15 cellular contexts compared by ENCODE assay signal in the genomic region with DNA sequence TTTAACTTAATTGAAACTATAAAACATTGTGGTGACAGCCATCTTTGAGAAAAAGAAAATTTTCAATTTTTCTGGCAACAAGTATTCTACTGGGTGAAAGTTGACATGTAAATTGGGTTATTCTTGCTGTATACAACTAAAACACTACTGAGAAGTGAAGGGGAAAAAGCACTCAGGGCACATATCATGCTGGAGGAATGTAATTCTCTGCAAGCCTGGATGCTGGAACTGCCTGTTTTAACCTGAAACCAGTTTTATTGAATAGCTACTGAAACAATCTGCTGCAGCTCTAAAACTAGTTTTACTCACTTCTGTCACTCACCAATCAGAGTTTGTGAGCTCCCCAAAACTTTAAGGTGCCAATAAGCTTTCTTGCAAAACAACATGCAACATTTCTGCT.
"Had no signal": no experiment of that assay in that cellular context is flagged by ENCODE, and none has a peak within 500 bp of the region (broad histone marks: within the 10 kb centered on the region; RNA-seq: fewer than 3 reads in every experiment).

No MANE protein-coding gene starts in this region.

- H3K9me3 ChIP-seq: gastrocnemius medialis, right lobe of liver, stomach, thyroid gland, vagina had no signal

- H3K27ac ChIP-seq: gastrocnemius medialis, parathyroid adenoma, right lobe of liver, stomach, thyroid gland, vagina had no signal

- H3K27me3 ChIP-seq: gastrocnemius medialis, right lobe of liver, stomach, thyroid gland, vagina had no signal

- H2AFZ ChIP-seq: parathyroid adenoma had no signal

- H3K4me1 ChIP-seq: gastrocnemius medialis, parathyroid adenoma, right lobe of liver, stomach, thyroid gland, vagina had no signal

- H3K79me2 ChIP-seq: parathyroid adenoma had no signal

- H3K4me3 ChIP-seq: gastrocnemius medialis, lung, right lobe of liver, stomach, thyroid gland, vagina had no signal

- H3K9ac ChIP-seq: parathyroid adenoma had no signal

- DNase-seq: cortex of kidney; effector memory CD8-positive, alpha-beta T cell; gastrocnemius medialis; head of caudate nucleus; natural killer cell; right lobe of liver; stimulated activated CD4-positive, alpha-beta T cell treated with anti-CD3 and anti-CD28 coated beads, Interleukin-2, amount 100 ng/mL, for 24 hours; stimulated activated CD4-positive, alpha-beta T cell treated with anti-CD3 and anti-CD28 coated beads, Interleukin-4, amount 100 ng/mL, for 24 hours; stimulated activated naive CD4-positive, alpha-beta T cell treated with Interleukin-2 at 50 U/mL for 16 hours; stomach; thyroid gland; trophoblast cell had no signal

- H3K36me3 ChIP-seq: gastrocnemius medialis, right lobe of liver, stomach, thyroid gland, vagina had no signal
